In the genomic region with DNA sequence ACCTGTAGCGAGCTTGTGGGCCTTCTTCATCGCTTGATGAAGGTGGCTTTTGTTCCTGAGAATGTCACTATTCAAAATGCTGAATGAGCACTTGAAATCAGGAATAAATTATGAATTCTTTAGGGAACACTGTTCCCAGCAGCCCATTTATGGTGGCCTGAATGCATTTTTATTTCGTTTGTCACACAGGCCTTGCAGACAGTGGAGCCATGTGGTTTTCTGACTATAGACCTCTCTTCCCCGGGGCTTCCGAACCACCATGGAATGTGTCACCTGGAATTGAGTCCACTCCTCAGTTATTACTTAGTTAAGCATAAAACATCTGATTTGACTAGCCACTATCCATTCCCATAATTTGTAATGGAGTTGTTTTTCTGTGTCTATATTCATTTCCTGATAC, we compare ENCODE assay signal across 21 cellular contexts.
DNase-seq lines count a peak whose midpoint lies in the region; ATAC-seq and TF ChIP-seq lines count a peak whose summit lies in the region.
"Had no signal": no experiment of that assay in that cellular context is flagged by ENCODE, and none has a peak within 500 bp of the region (broad histone marks: within the 10 kb centered on the region; RNA-seq: fewer than 3 reads in every experiment).

No MANE protein-coding gene starts in this region.

- H3K56ac ChIP-seq in H9 (ENCODE audit: insufficient read length, low read depth, low read length) = no peak overlapping the region

- H3K27ac ChIP-seq in SK-N-MC (peak overlapping the region; percentile 97), lower lobe of right lung (peak overlapping the region; percentile 34), H9 (ENCODE audit: insufficient read length, low read depth, low read length) (no peak overlapping the region)
- H3K27ac ChIP-seq: KMS-11 had no signal

- peak; percentile 8 for DNase-seq in A172 (ENCODE audit: low spot score)
- DNase-seq in GM03348 (ENCODE audit: low spot score) = peak; percentile 25
- no peak for DNase-seq in SK-N-MC (ENCODE audit: low read depth, low spot score)
- no peak for DNase-seq in lower lobe of right lung
- no peak for DNase-seq in cerebellar nuclear complex (lab: John Stamatoyannopoulos, UW)
- DNase-seq in NCI-H1694 treated with DMSO at 0.1 percent for 48 hours (lab: John Stamatoyannopoulos, UW) = no peak
- DNase-seq in H9 = no peak
- DNase-seq: activated CD4-positive, alpha-beta T cell treated with anti-CD3 and anti-CD28 coated beads, Interleukin-2, amount 10 ng/mL, durations not matched to agents 24 days and 14 days; activated naive CD8-positive, alpha-beta T cell treated with anti-CD3 and anti-CD28 coated beads, Interleukin-2, amount 10 ng/mL, durations not matched to agents 7 days and 5 days; CD4-positive, alpha-beta memory T cell; cortex of kidney; DMS53; hypothalamus; NCI-H1092 treated with DMSO at 0.1 percent for 48 hours; NCI-H2081; NK-92 treated with Interleukin-12 subunit alpha and Interleukin-12 subunit beta, amount 100 ng/mL, for 24 hours; occipital lobe; retina; T-helper 1 cell had no signal

- no peaks in the 10 kb centered on the region for H3K4me1 ChIP-seq in lower lobe of right lung
- no peaks in the 10 kb centered on the region for H3K4me1 ChIP-seq in H9 (ENCODE audit: insufficient read depth, low read length)

- H3K36me3 ChIP-seq in SK-N-MC (ENCODE audit: insufficient read depth, low read length) = no peaks in the 10 kb centered on the region
- H3K36me3 ChIP-seq in lower lobe of right lung = no peaks in the 10 kb centered on the region

- intact Hi-C loops in lower lobe of right lung (cut with DNase I) = no loop called here

- H2BK20ac ChIP-seq in H9 (ENCODE audit: low read depth, low read length, poor library complexity, severe bottlenecking) = no peak overlapping the region

- H3K79me1 ChIP-seq in H9 (ENCODE audit: insufficient read depth, low read depth, low read length, poor library complexity, severe bottlenecking) = no peaks in the 10 kb centered on the region

- ATAC-seq in lower lobe of right lung (no peak), HG03354 (IDR thresholded peaks at IDR 0.05; ENCODE audit: poor library complexity, severe bottlenecking, unreplicated experiment) (no peak)

- H3K4me3 ChIP-seq in SK-N-MC (peak overlapping the region; percentile 61), lower lobe of right lung (no peak overlapping the region)

- TF ChIP-seq CTCF in lower lobe of right lung (IDR thresholded peaks at IDR 0.05) = no peak
- TF ChIP-seq CTCF in H9 (conservative IDR thresholded peaks at IDR 0.05) = no peak

- H3K18ac ChIP-seq in H9 (ENCODE audit: insufficient read length, low read depth, low read length) = no peak overlapping the region

- H3K27ac Mint-ChIP-seq in H9 = no peak overlapping the region
- H3K27ac Mint-ChIP-seq: activated CD4-positive, alpha-beta T cell treated with anti-CD3 and anti-CD28 coated beads, Interleukin-2, amount 10 ng/mL, durations not matched to agents 24 days and 14 days; activated naive CD8-positive, alpha-beta T cell treated with anti-CD3 and anti-CD28 coated beads, Interleukin-2, amount 10 ng/mL, durations not matched to agents 7 days and 5 days; CD4-positive, alpha-beta memory T cell had no signal

- H3K36me3 Mint-ChIP-seq in H9 (ENCODE audit: insufficient read depth in 1 of 3, low read depth in 3 of 3) = no peaks in the 10 kb centered on the region
- H3K36me3 Mint-ChIP-seq: activated naive CD8-positive, alpha-beta T cell treated with anti-CD3 and anti-CD28 coated beads, Interleukin-2, amount 10 ng/mL, durations not matched to agents 7 days and 5 days; CD4-positive, alpha-beta memory T cell had no signal

- no peak overlapping the region for H3T11ph ChIP-seq in H9 (ENCODE audit: low read length)

- H3K23me2 ChIP-seq in H9 (ENCODE audit: insufficient read length, low read depth, low read length, poor library complexity, severe bottlenecking) = no peaks in the 10 kb centered on the region

- peak overlapping the region; percentile 67 for H3K9ac ChIP-seq in SK-N-MC (ENCODE audit: insufficient read length)
- no peak overlapping the region for H3K9ac ChIP-seq in H9 (ENCODE audit: extremely low read depth, insufficient read length, low read length)
- H3K9ac ChIP-seq: KMS-11 had no signal

- H3K4me1 Mint-ChIP-seq in H9 = no peaks in the 10 kb centered on the region; a peak in 1 of 4 replicates
- H3K4me1 Mint-ChIP-seq: activated CD4-positive, alpha-beta T cell treated with anti-CD3 and anti-CD28 coated beads, Interleukin-2, amount 10 ng/mL, durations not matched to agents 24 days and 14 days; activated naive CD8-positive, alpha-beta T cell treated with anti-CD3 and anti-CD28 coated beads, Interleukin-2, amount 10 ng/mL, durations not matched to agents 7 days and 5 days; CD4-positive, alpha-beta memory T cell had no signal

- no peak overlapping the region for H3K23ac ChIP-seq in H9 (ENCODE audit: insufficient read length, low read depth, low read length)

- H3K9me3 Mint-ChIP-seq in H9 = no peaks in the 10 kb centered on the region
- H3K9me3 Mint-ChIP-seq: activated CD4-positive, alpha-beta T cell treated with anti-CD3 and anti-CD28 coated beads, Interleukin-2, amount 10 ng/mL, durations not matched to agents 24 days and 14 days; activated naive CD8-positive, alpha-beta T cell treated with anti-CD3 and anti-CD28 coated beads, Interleukin-2, amount 10 ng/mL, durations not matched to agents 7 days and 5 days; CD4-positive, alpha-beta memory T cell had no signal

- no peaks in the 10 kb centered on the region for H3K79me2 ChIP-seq in H9 (ENCODE audit: insufficient read depth, low read length)

- H3K9me3 ChIP-seq in SK-N-MC (ENCODE audit: low read depth, low read length) (no peaks in the 10 kb centered on the region), lower lobe of right lung (no peaks in the 10 kb centered on the region), H9 (ENCODE audit: control insufficient read depth, low read depth, low read length) (no peaks in the 10 kb centered on the region)

- no peak overlapping the region for H4K91ac ChIP-seq in H9 (ENCODE audit: insufficient read length, low read depth, low read length)

- no peak overlapping the region for H2BK12ac ChIP-seq in H9 (ENCODE audit: insufficient read length, low read depth, low read length)

- H3K27me3 Mint-ChIP-seq in H9 (ENCODE audit: low read depth) = no peaks in the 10 kb centered on the region; the same call in 1 of the 2 replicates
- H3K27me3 Mint-ChIP-seq: activated CD4-positive, alpha-beta T cell treated with anti-CD3 and anti-CD28 coated beads, Interleukin-2, amount 10 ng/mL, durations not matched to agents 24 days and 14 days; activated naive CD8-positive, alpha-beta T cell treated with anti-CD3 and anti-CD28 coated beads, Interleukin-2, amount 10 ng/mL, durations not matched to agents 7 days and 5 days had no signal

- H2BK120ac ChIP-seq in H9 (ENCODE audit: low read depth, low read length, poor library complexity, severe bottlenecking) = no peak overlapping the region

- H4K5ac ChIP-seq in H9 (ENCODE audit: insufficient read length, low read depth, low read length) = no peak overlapping the region

- no peaks in the 10 kb centered on the region for H4K20me1 ChIP-seq in H9 (ENCODE audit: control insufficient read depth, insufficient read depth, insufficient read length)

- no peak overlapping the region for H3K14ac ChIP-seq in H9 (ENCODE audit: insufficient read depth, low read length)

- H3K27me3 ChIP-seq in lower lobe of right lung (ENCODE audit: low read depth) = no peaks in the 10 kb centered on the region
- 0 out of 2 replicates have a peak, but pooled peaks cover 3% of the 10 kb centered on the region for H3K27me3 ChIP-seq in H9 (ENCODE audit: insufficient read depth, low read length)

- H2BK15ac ChIP-seq in H9 (ENCODE audit: low read depth, low read length) = no peak overlapping the region

- H3K4me3 Mint-ChIP-seq in H9 = no peak overlapping the region
- H3K4me3 Mint-ChIP-seq: activated CD4-positive, alpha-beta T cell treated with anti-CD3 and anti-CD28 coated beads, Interleukin-2, amount 10 ng/mL, durations not matched to agents 24 days and 14 days; activated naive CD8-positive, alpha-beta T cell treated with anti-CD3 and anti-CD28 coated beads, Interleukin-2, amount 10 ng/mL, durations not matched to agents 7 days and 5 days; CD4-positive, alpha-beta memory T cell had no signal

- no CpG with 5 or more reads among the region's 5 CpGs for WGBS in H9 (ENCODE audit: extremely low coverage, insufficient read length, low lambda C conversion rate)

- H2AK5ac ChIP-seq in H9 (ENCODE audit: insufficient read length, low read length) = no peak overlapping the region

- H4K8ac ChIP-seq in H9 (replicated peaks; ENCODE audit: insufficient read length, low read depth, low read length) = no peak overlapping the region

- no peak overlapping the region for H2AFZ ChIP-seq in H9 (ENCODE audit: low read length)

- H3K4ac ChIP-seq in H9 (ENCODE audit: low read depth, low read length) = no peak overlapping the region

- H2BK5ac ChIP-seq in H9 (ENCODE audit: insufficient read length, low read length) = no peak overlapping the region

- no peak overlapping the region for H3K4me2 ChIP-seq in H9 (ENCODE audit: insufficient read depth, insufficient read length, low read length)
- H3K4me2 ChIP-seq: KMS-11 had no signal

Comparison
In these comparisons a context has a peak if more than half of its experiments do, and no peak if none do; other contexts are left out.
1. DNase-seq: peak in A172 (single experiment) and GM03348 (single experiment); none in SK-N-MC (single experiment), lower lobe of right lung (single experiment), cerebellar nuclear complex (0 of 2), NCI-H1694 treated with DMSO at 0.1 percent for 48 hours (single experiment) and H9 (single experiment).